In the genomic region with DNA sequence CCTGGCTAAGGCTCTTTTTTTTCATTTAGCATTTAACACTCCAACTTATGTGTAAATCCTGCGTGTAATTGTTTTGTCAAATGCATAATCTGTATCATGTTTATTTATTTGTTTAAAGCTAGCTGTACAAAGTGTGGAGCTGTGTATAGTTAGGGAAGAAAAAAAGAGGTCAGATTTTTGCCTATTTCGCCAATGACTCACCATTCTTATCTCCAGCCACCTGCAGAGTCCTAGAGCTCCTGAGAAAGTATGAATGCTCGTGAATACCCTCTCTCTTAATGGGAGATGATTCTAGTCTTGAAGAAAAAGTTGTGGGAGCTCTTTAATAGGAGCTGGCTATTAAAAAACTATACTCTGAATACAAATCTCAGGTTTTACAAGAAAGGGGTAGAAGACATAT, we compare ENCODE assay signal across 19 cellular contexts.
"Had no signal": no experiment of that assay in that cellular context is flagged by ENCODE, and none has a peak within 500 bp of the region (broad histone marks: within the 10 kb centered on the region; RNA-seq: fewer than 3 reads in every experiment).

No MANE protein-coding gene starts in this region.

- H3K4me1 ChIP-seq: colonic mucosa, esophagus squamous epithelium, spleen, tibial artery, upper lobe of right lung had no signal

- DNase-seq: colonic mucosa; dermis blood vessel endothelial cell; esophagus squamous epithelium; foreskin fibroblast; head of caudate nucleus; hippocampal formation; kidney glomerular epithelial cell; naive thymus-derived CD4-positive, alpha-beta T cell; nephron progenitor cell; posterior cingulate gyrus; spleen; stimulated activated CD4-positive, alpha-beta T cell treated with anti-CD3 and anti-CD28 coated beads, Interleukin-15, amount 100 ng/mL, for 24 hours; stimulated activated CD4-positive, alpha-beta T cell treated with anti-CD3 and anti-CD28 coated beads, Interleukin-1b, Interleukin-23, amount 100 ng/mL, for 48 hours; stimulated activated CD4-positive, alpha-beta T cell treated with anti-CD3 and anti-CD28 coated beads, Interleukin-4, amount 100 ng/mL, for 24 hours; tibial artery; upper lobe of right lung had no signal

- H3K27ac ChIP-seq: colonic mucosa, esophagus squamous epithelium, spleen, tibial artery, upper lobe of right lung had no signal

- H3K4me3 ChIP-seq: colonic mucosa, esophagus squamous epithelium, spleen, tibial artery, upper lobe of right lung had no signal

- ATAC-seq: naive thymus-derived CD4-positive, alpha-beta T cell; sciatic nerve; stimulated activated memory B cell treated with anti-CD40 and anti-IgM and Interleukin-4, amounts not matched to agents 10 μg/mL and 1 μg/mL and 100 μg/mL, for 72 hours; upper lobe of right lung had no signal

- H3K9me3 ChIP-seq: colonic mucosa, tibial artery, upper lobe of right lung had no signal

- H3K36me3 ChIP-seq: colonic mucosa, esophagus squamous epithelium, spleen, tibial artery, upper lobe of right lung had no signal

- FAIRE-seq: islet of Langerhans had no signal

- H3K27me3 ChIP-seq: colonic mucosa, esophagus squamous epithelium, spleen, tibial artery, upper lobe of right lung had no signal
